Comparison of ENCODE assay signal across 1 cellular context in genomic region chr5:67002832-67003231, GRCh38.
TF ChIP-seq lines count a peak whose summit lies in the region.

No MANE protein-coding gene starts in this region.

TF ChIP-seq in HEK293T, 16 proteins besides CTCF, POLR2A, EP300 and RAD21 (continued from another document):
- no peak for TF ChIP-seq ELF4 (IDR thresholded peaks at IDR 0.05)
- TF ChIP-seq HDGF (IDR thresholded peaks at IDR 0.05; ENCODE audit: borderline replicate concordance): no peak
- no peak for TF ChIP-seq CTBP1 (IDR thresholded peaks at IDR 0.05; ENCODE audit: borderline replicate concordance)
- no peak for TF ChIP-seq NFRKB (IDR thresholded peaks at IDR 0.05)
- no peak for TF ChIP-seq BHLHE40 (IDR thresholded peaks at IDR 0.05; ENCODE audit: borderline replicate concordance)
- TF ChIP-seq L3MBTL2 (conservative IDR thresholded peaks at IDR 0.05): no peak
- no peak for TF ChIP-seq SP1 (IDR thresholded peaks at IDR 0.05)
- TF ChIP-seq FOXM1 (IDR thresholded peaks at IDR 0.05; ENCODE audit: borderline replicate concordance): no peak
- no peak for TF ChIP-seq FOXK2 (IDR thresholded peaks at IDR 0.05)
- TF ChIP-seq SUZ12 (IDR thresholded peaks at IDR 0.05): no peak
- TF ChIP-seq TARDBP (IDR thresholded peaks at IDR 0.05): no peak
